Comparison of ENCODE assay signal across 27 cellular contexts in genomic region chr1:94677714-94678113, GRCh38.
"Had no signal": no experiment of that assay in that cellular context is flagged by ENCODE, and none has a peak within 500 bp of the region (broad histone marks: within the 10 kb centered on the region; RNA-seq: fewer than 3 reads in every experiment).

No MANE protein-coding gene starts in this region.

- H3K9ac ChIP-seq: parathyroid adenoma had no signal

- H3K27ac ChIP-seq: ascending aorta, parathyroid adenoma, right lobe of liver, skin epidermis had no signal

- H3K4me3 Mint-ChIP-seq: activated B cell treated with CpG ODN at 0.5 μM for 24 hours; activated CD4-positive, alpha-beta T cell treated with anti-CD3 and anti-CD28 coated beads for 36 hours; activated T-cell treated with anti-CD3 and anti-CD28 coated beads, Interleukin-2, amount 50 U/mL, for 24 hours; activated T-helper 17 cell treated with anti-CD3 and anti-CD28 coated beads, Interleukin-2, amount 50 U/mL, for 72 hours; natural killer cell treated with Interleukin-12 subunit alpha and Interleukin-12 subunit beta and Interleukin-15 and Interleukin-18, amount 100 ng/mL, for 72 hours; stimulated activated effector memory CD8-positive, alpha-beta T cell treated with anti-CD3 and anti-CD28 coated beads, Interleukin-12 subunit alpha, Interleukin-12 subunit beta, amount 100 ng/mL, for 72 hours; stimulated activated naive CD8-positive, alpha-beta T cell treated with anti-CD3 and anti-CD28 coated beads, Interleukin-15, amount 100 ng/mL, for 72 hours; type B pancreatic cell had no signal

- H3K36me3 Mint-ChIP-seq: activated naive CD4-positive, alpha-beta T cell treated with anti-CD3 and anti-CD28 coated beads, Interleukin-2, amount 50 U/mL, for 72 hours; natural killer cell treated with Interleukin-12 subunit alpha and Interleukin-12 subunit beta and Interleukin-15 and Interleukin-18, amount 100 ng/mL, for 72 hours; stimulated activated effector memory CD8-positive, alpha-beta T cell treated with anti-CD3 and anti-CD28 coated beads, Interleukin-12 subunit alpha, Interleukin-12 subunit beta, amount 100 ng/mL, for 72 hours had no signal

- H3K79me2 ChIP-seq: parathyroid adenoma had no signal

- H3K27ac Mint-ChIP-seq: activated B cell treated with CpG ODN at 0.5 μM for 24 hours; activated CD4-positive, alpha-beta T cell treated with anti-CD3 and anti-CD28 coated beads for 36 hours; activated naive CD4-positive, alpha-beta T cell treated with anti-CD3 and anti-CD28 coated beads, Interleukin-2, amount 50 U/mL, for 72 hours; activated T-cell treated with anti-CD3 and anti-CD28 coated beads, Interleukin-2, amount 50 U/mL, for 24 hours; activated T-helper 17 cell treated with anti-CD3 and anti-CD28 coated beads, Interleukin-2, amount 50 U/mL, for 72 hours; natural killer cell treated with Interleukin-12 subunit alpha and Interleukin-12 subunit beta and Interleukin-15 and Interleukin-18, amount 100 ng/mL, for 72 hours; stimulated activated effector memory CD8-positive, alpha-beta T cell treated with anti-CD3 and anti-CD28 coated beads, Interleukin-12 subunit alpha, Interleukin-12 subunit beta, amount 100 ng/mL, for 72 hours; stimulated activated naive CD8-positive, alpha-beta T cell treated with anti-CD3 and anti-CD28 coated beads, Interleukin-15, amount 100 ng/mL, for 72 hours had no signal

- H3K27me3 Mint-ChIP-seq: type B pancreatic cell had no signal

- ATAC-seq: activated CD4-positive, alpha-beta T cell treated with anti-CD3 and anti-CD28 coated beads for 36 hours; activated naive CD4-positive, alpha-beta T cell treated with anti-CD3 and anti-CD28 coated beads, Interleukin-2, amount 50 U/mL, for 72 hours; activated T-helper 17 cell treated with anti-CD3 and anti-CD28 coated beads, Interleukin-2, amount 50 U/mL, for 72 hours; natural killer cell treated with Interleukin-12 subunit alpha and Interleukin-12 subunit beta and Interleukin-15 and Interleukin-18, amount 100 ng/mL, for 72 hours; right lobe of liver; stimulated activated effector memory CD8-positive, alpha-beta T cell treated with anti-CD3 and anti-CD28 coated beads, Interleukin-12 subunit alpha, Interleukin-12 subunit beta, amount 100 ng/mL, for 72 hours; stimulated activated naive CD8-positive, alpha-beta T cell treated with anti-CD3 and anti-CD28 coated beads, Interleukin-15, amount 100 ng/mL, for 72 hours had no signal

- H2AFZ ChIP-seq: parathyroid adenoma had no signal

- H3K9me3 Mint-ChIP-seq: activated B cell treated with CpG ODN at 0.5 μM for 24 hours; activated T-cell treated with anti-CD3 and anti-CD28 coated beads, Interleukin-2, amount 50 U/mL, for 24 hours; activated T-helper 17 cell treated with anti-CD3 and anti-CD28 coated beads, Interleukin-2, amount 50 U/mL, for 72 hours; natural killer cell treated with Interleukin-12 subunit alpha and Interleukin-12 subunit beta and Interleukin-15 and Interleukin-18, amount 100 ng/mL, for 72 hours; stimulated activated effector memory CD8-positive, alpha-beta T cell treated with anti-CD3 and anti-CD28 coated beads, Interleukin-12 subunit alpha, Interleukin-12 subunit beta, amount 100 ng/mL, for 72 hours; stimulated activated naive CD8-positive, alpha-beta T cell treated with anti-CD3 and anti-CD28 coated beads, Interleukin-15, amount 100 ng/mL, for 72 hours; type B pancreatic cell had no signal

- H3K4me1 Mint-ChIP-seq: activated B cell treated with CpG ODN at 0.5 μM for 24 hours; activated CD4-positive, alpha-beta T cell treated with anti-CD3 and anti-CD28 coated beads for 36 hours; activated T-helper 17 cell treated with anti-CD3 and anti-CD28 coated beads, Interleukin-2, amount 50 U/mL, for 72 hours; stimulated activated effector memory CD8-positive, alpha-beta T cell treated with anti-CD3 and anti-CD28 coated beads, Interleukin-12 subunit alpha, Interleukin-12 subunit beta, amount 100 ng/mL, for 72 hours; stimulated activated naive CD8-positive, alpha-beta T cell treated with anti-CD3 and anti-CD28 coated beads, Interleukin-15, amount 100 ng/mL, for 72 hours had no signal

- DNase-seq: activated B cell treated with CpG ODN at 0.5 μM for 24 hours; activated CD4-positive, alpha-beta T cell treated with anti-CD3 and anti-CD28 coated beads for 36 hours; activated CD4-positive, alpha-beta T cell treated with anti-CD3 and anti-CD28 coated beads, Interleukin-2, amount 50 U/mL, for 4 hours; activated CD8-positive, alpha-beta memory T cell treated with anti-CD3 and anti-CD28 coated beads for 24 hours; activated CD8-positive, alpha-beta memory T cell treated with anti-CD3 and anti-CD28 coated beads, Interleukin-2, amount 50 U/mL, for 4 hours; activated T-cell treated with anti-CD3 and anti-CD28 coated beads, Interleukin-2, amount 50 U/mL, for 24 hours; central memory CD4-positive, alpha-beta T cell; effector memory CD4-positive, alpha-beta T cell; hippocampal formation; left ventricle myocardium superior; mammary epithelial cell; midbrain; nucleus accumbens; right lobe of liver; stimulated activated CD4-positive, alpha-beta T cell treated with anti-CD3 and anti-CD28 coated beads, Interleukin-1b, Interleukin-23, amount 100 ng/mL, for 48 hours; stimulated activated naive CD8-positive, alpha-beta T cell treated with anti-CD3 and anti-CD28 coated beads, Interleukin-15, amount 100 ng/mL, for 72 hours; T-helper 1 cell; T-helper 9 cell had no signal

- H3K4me3 ChIP-seq: ascending aorta, esophagus muscularis mucosa, right lobe of liver, skin epidermis had no signal

- H3K9me3 ChIP-seq: ascending aorta, esophagus muscularis mucosa, right lobe of liver had no signal

- H3K4me1 ChIP-seq: right lobe of liver had no signal

- H3K27me3 ChIP-seq: ascending aorta, esophagus muscularis mucosa, right lobe of liver had no signal

- H3K36me3 ChIP-seq: ascending aorta, esophagus muscularis mucosa, right lobe of liver had no signal
